ENCODE assay signal across 36 cellular contexts in the genomic region with DNA sequence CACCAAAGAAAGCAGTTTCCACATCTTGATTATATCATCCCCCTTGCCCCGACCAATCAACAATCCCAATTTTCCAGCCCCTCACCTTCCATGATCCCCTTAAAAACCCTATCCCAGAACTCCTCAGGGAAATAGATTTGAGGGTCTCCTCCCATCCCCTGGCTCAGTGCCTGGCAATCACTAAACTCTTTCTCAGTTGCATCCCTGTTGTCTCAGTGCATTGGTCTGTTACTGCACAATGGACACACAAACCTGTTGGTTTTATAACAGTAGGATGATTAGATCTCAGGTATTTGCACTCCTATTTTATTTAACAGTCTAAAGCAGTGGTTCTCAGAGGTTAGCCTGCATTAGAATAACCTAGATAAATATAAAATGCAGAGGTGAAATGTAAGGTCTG. TPM values are rescaled to one million over a fixed set of nuclear protein-coding genes. Genes with fewer than 3 reads are reported as not detected.
"Had no signal": no experiment of that assay in that cellular context is flagged by ENCODE, and none has a peak within 500 bp of the region (broad histone marks: within the 10 kb centered on the region; RNA-seq: fewer than 3 reads in every experiment).

No MANE protein-coding gene starts in this region.

- H3K36me3 ChIP-seq: ascending aorta, cardiac muscle cell, WERI-Rb-1 had no signal

- DNase-seq: activated CD4-positive, alpha-beta memory T cell treated with anti-CD3 and anti-CD28 coated beads, Interleukin-2, amount 10 ng/mL, durations not matched to agents 7 days and 5 days; activated CD4-positive, alpha-beta T cell treated with anti-CD3 and anti-CD28 coated beads for 1 hour; activated CD4-positive, alpha-beta T cell treated with anti-CD3 and anti-CD28 coated beads for 36 hours; activated CD4-positive, alpha-beta T cell treated with anti-CD3 and anti-CD28 coated beads for 48 hours; activated CD4-positive, alpha-beta T cell treated with anti-CD3 and anti-CD28 coated beads, Interleukin-2, amount 10 ng/mL, durations not matched to agents 7 days and 5 days; activated CD4-positive, alpha-beta T cell treated with anti-CD3 and anti-CD28 coated beads, Interleukin-2, amount 50 U/mL, for 48 hours; activated CD4-positive, CD25-positive, alpha-beta regulatory T cell; activated CD8-positive, alpha-beta memory T cell treated with anti-CD3 and anti-CD28 coated beads for 24 hours; activated CD8-positive, alpha-beta memory T cell treated with anti-CD3 and anti-CD28 coated beads, Interleukin-2, amount 10 ng/mL, durations not matched to agents 7 days and 5 days; activated CD8-positive, alpha-beta memory T cell treated with anti-CD3 and anti-CD28 coated beads, Interleukin-2, amount 50 U/mL, for 48 hours; activated CD8-positive, alpha-beta T cell treated with anti-CD3 and anti-CD28 coated beads, Interleukin-2, amount 10 ng/mL, durations not matched to agents 7 days and 5 days; activated effector memory CD4-positive, alpha-beta T cell treated with Interleukin-2 at 50 U/mL for 16 hours; activated gamma-delta T cell; activated naive CD4-positive, alpha-beta T cell treated with anti-CD3 and anti-CD28 coated beads, Interleukin-2, amount 10 ng/mL, durations not matched to agents 7 days and 5 days; activated naive CD4-positive, alpha-beta T cell treated with Interleukin-2 at 50 U/mL for 16 hours; activated naive CD8-positive, alpha-beta T cell treated with anti-CD3 and anti-CD28 coated beads, Interleukin-2, amount 10 ng/mL, durations not matched to agents 7 days and 5 days; activated naive CD8-positive, alpha-beta T cell treated with anti-CD3 and anti-CD28 coated beads, Interleukin-2, amount 50 U/mL, for 24 hours; activated T-cell treated with anti-CD3 and anti-CD28 coated beads, Interleukin-2, amount 50 U/mL, for 24 hours; activated T-cell treated with anti-CD3 and anti-CD28 coated beads, Interleukin-2, amount 50 U/mL, for 48 hours; amygdala; anterior cingulate cortex; caudate nucleus; cerebellar nuclear complex; T-cell; T-helper 2 cell; T-helper 9 cell; WERI-Rb-1 had no signal

- ATAC-seq: activated CD4-positive, alpha-beta T cell treated with anti-CD3 and anti-CD28 coated beads for 36 hours; activated CD4-positive, CD25-positive, alpha-beta regulatory T cell treated with anti-CD3 and anti-CD28 coated beads, Interleukin-2, amount 50 U/mL, for 24 hours; activated CD8-positive, alpha-beta memory T cell treated with anti-CD3 and anti-CD28 coated beads, Interleukin-2, amount 10 ng/mL, durations not matched to agents 7 days and 5 days; activated CD8-positive, alpha-beta T cell treated with anti-CD3 and anti-CD28 coated beads, Interleukin-2, amount 10 ng/mL, durations not matched to agents 7 days and 5 days; activated naive CD8-positive, alpha-beta T cell treated with anti-CD3 and anti-CD28 coated beads, Interleukin-2, amount 50 U/mL, for 24 hours; T-cell; WTC11 had no signal

- FAIRE-seq: bronchial epithelial cell, TTC549 had no signal

- H3K4me3 ChIP-seq: ascending aorta, cardiac muscle cell had no signal

- H3K27me3 ChIP-seq: ascending aorta, cardiac muscle cell had no signal

- H3K9me3 ChIP-seq: ascending aorta had no signal

- H3K4me1 ChIP-seq: ascending aorta had no signal

- H3K27ac ChIP-seq: ascending aorta, cardiac muscle cell, WERI-Rb-1 had no signal

RNA-seq across cellular contexts. Expression of a gene that starts 45.2 kb away (rescaled TPM):
- total RNA-seq: activated CD4-positive, alpha-beta memory T cell treated with anti-CD3 and anti-CD28 coated beads, Interleukin-2, amount 10 ng/mL, durations not matched to agents 7 days and 5 days; activated CD4-positive, alpha-beta T cell treated with anti-CD3 and anti-CD28 coated beads for 36 hours; activated CD4-positive, alpha-beta T cell treated with anti-CD3 and anti-CD28 coated beads, Interleukin-2, amount 10 ng/mL, durations not matched to agents 7 days and 5 days; activated CD8-positive, alpha-beta memory T cell treated with anti-CD3 and anti-CD28 coated beads, Interleukin-2, amount 10 ng/mL, durations not matched to agents 7 days and 5 days; activated CD8-positive, alpha-beta T cell treated with anti-CD3 and anti-CD28 coated beads, Interleukin-2, amount 10 ng/mL, durations not matched to agents 7 days and 5 days; activated naive CD8-positive, alpha-beta T cell treated with anti-CD3 and anti-CD28 coated beads, Interleukin-2, amount 10 ng/mL, durations not matched to agents 7 days and 5 days; activated T-helper 2 cell treated with anti-CD3 and anti-CD28 coated beads, Interferon-gamma antibody, Interleukin-2, Interleukin-4, amounts not matched to agents 10 μg/mL and 5 μg/mL and 100 μg/mL, durations not matched to agents 14 hours and 24 hours and 36 hours; bronchial epithelial cell; chondrocyte; T-helper 1 cell treated with Interleukin-12 subunit alpha and Interleukin-12 subunit beta and Interleukin-4 antibody, amounts not matched to agents 30 ng/mL and 1 ng/mL, for 36 hours had no signal
